In genomic region chr1:37486680-37487618, GRCh38 we compare ENCODE assay signal across 1 cellular context.
TF ChIP-seq lines count a peak whose summit lies in the region.

No MANE protein-coding gene starts in this region.

TF ChIP-seq in HEK293, 187 proteins besides CTCF, POLR2A, EP300 and RAD21 (continued from another document):
- TF ChIP-seq ZNF335 (tag by site-specific recombination; conservative IDR thresholded peaks at IDR 0.05) (peak; percentile 41; the same call in 1 of the 2 replicates), ZNF449 (tag by site-specific recombination; IDR thresholded peaks at IDR 0.05) (peak; percentile 50; the same call in 1 of the 2 replicates), ZFHX2 (tag by site-specific recombination; conservative IDR thresholded peaks at IDR 0.05) (peak; percentile 24; the same call in 1 of the 2 replicates), ZNF394 (tag by site-specific recombination; IDR thresholded peaks at IDR 0.05; ENCODE audit: borderline replicate concordance) (no peak), ZNF654 (tag by site-specific recombination; IDR thresholded peaks at IDR 0.05; ENCODE audit: low read depth) (peak; percentile 57), EGR2 (tag by site-specific recombination; IDR thresholded peaks at IDR 0.05; ENCODE audit: low read depth) (peak; percentile 24; the same call in 1 of the 2 replicates), ZNF707 (tag by site-specific recombination; IDR thresholded peaks at IDR 0.05) (no peak), GLIS1 (tag by site-specific recombination; IDR thresholded peaks at IDR 0.05) (peak; percentile 53; the same call in 1 of the 2 replicates), ZNF175 (tag by site-specific recombination; IDR thresholded peaks at IDR 0.05) (no peak), ZNF791 (tag by site-specific recombination; IDR thresholded peaks at IDR 0.05) (no peak), INSM2 (tag by site-specific recombination; IDR thresholded peaks at IDR 0.05) (no peak), GFI1B (tag by site-specific recombination; IDR thresholded peaks at IDR 0.05) (no peak), KLF1 (tag by site-specific recombination; IDR thresholded peaks at IDR 0.05) (peak; percentile 67), ZNF692 (tag by site-specific recombination; IDR thresholded peaks at IDR 0.05) (peak; percentile 25; the same call in 1 of the 2 replicates), ZNF239 (tag by site-specific recombination; IDR thresholded peaks at IDR 0.05) (no peak), ZNF324 (tag by site-specific recombination; IDR thresholded peaks at IDR 0.05) (no peak), TCF7L2 (IDR thresholded peaks at IDR 0.05; ENCODE audit: borderline replicate concordance, low read depth, low read length) (no peak), ZNF629 (tag by site-specific recombination; IDR thresholded peaks at IDR 0.05) (no peak)
